In genomic region chr15:59522988-59523461, GRCh38 we compare ENCODE assay signal across 10 cellular contexts.
DNase-seq lines count a peak whose midpoint lies in the region; ATAC-seq lines count a peak whose summit lies in the region.
"Had no signal": no experiment of that assay in that cellular context is flagged by ENCODE, and none has a peak within 500 bp of the region (broad histone marks: within the 10 kb centered on the region; RNA-seq: fewer than 3 reads in every experiment).

No MANE protein-coding gene starts in this region.

- peak overlapping the region; percentile 57 for H3K4me3 Mint-ChIP-seq in activated naive CD4-positive, alpha-beta T cell treated with anti-CD3 and anti-CD28 coated beads, Interleukin-2, amount 50 U/mL, for 24 hours

- H3K4me1 Mint-ChIP-seq in activated naive CD4-positive, alpha-beta T cell treated with anti-CD3 and anti-CD28 coated beads, Interleukin-2, amount 50 U/mL, for 24 hours, result peaks cover 40% of the 10 kb centered on the region

- H3K27ac Mint-ChIP-seq in activated naive CD4-positive, alpha-beta T cell treated with anti-CD3 and anti-CD28 coated beads, Interleukin-2, amount 50 U/mL, for 24 hours, result no peak overlapping the region

- no peaks in the 10 kb centered on the region for H3K27me3 Mint-ChIP-seq in activated naive CD4-positive, alpha-beta T cell treated with anti-CD3 and anti-CD28 coated beads, Interleukin-2, amount 50 U/mL, for 24 hours

- no peak for ATAC-seq in GM19397 (IDR thresholded peaks at IDR 0.05; ENCODE audit: unreplicated experiment)

- H3K9me3 Mint-ChIP-seq in activated naive CD4-positive, alpha-beta T cell treated with anti-CD3 and anti-CD28 coated beads, Interleukin-2, amount 50 U/mL, for 24 hours, result no peaks in the 10 kb centered on the region

- DNase-seq in activated T-cell treated with anti-CD3 and anti-CD28 coated beads for 1 hour (ENCODE audit: low read depth) (peak; percentile 23), activated T-cell treated with anti-CD3 and anti-CD28 coated beads for 4 hours (no peak), NCI-H345 treated with DMSO at 0.1 percent for 48 hours (lab: John Stamatoyannopoulos, UW; ENCODE audit: unreplicated experiment) (peak; percentile 38), NCI-H446 (lab: John Stamatoyannopoulos, UW) (no peak), GM19240 (ENCODE audit: insufficient read length, low spot score) (no peak)
- peak; percentile 35 to 51 for DNase-seq in stimulated activated CD8-positive, alpha-beta memory T cell treated with anti-CD3 and anti-CD28 coated beads, Interleukin-7, amount 100 ng/mL, for 4 hours (ENCODE audit: low read depth in 2 of 2)
- DNase-seq: AML-193, GOT3 had no signal

- H3K36me3 Mint-ChIP-seq in activated naive CD4-positive, alpha-beta T cell treated with anti-CD3 and anti-CD28 coated beads, Interleukin-2, amount 50 U/mL, for 24 hours, result no peaks in the 10 kb centered on the region

Comparison
In these comparisons a context has a peak if more than half of its experiments do, and no peak if none do; other contexts are left out.
1. DNase-seq: peak in activated T-cell treated with anti-CD3 and anti-CD28 coated beads for 1 hour (single experiment), NCI-H345 treated with DMSO at 0.1 percent for 48 hours (single experiment) and stimulated activated CD8-positive, alpha-beta memory T cell treated with anti-CD3 and anti-CD28 coated beads, Interleukin-7, amount 100 ng/mL, for 4 hours (2 of 2); none in activated T-cell treated with anti-CD3 and anti-CD28 coated beads for 4 hours (single experiment), NCI-H446 (0 of 2) and GM19240 (single experiment).